10 cellular contexts compared by ENCODE assay signal in the genomic region with DNA sequence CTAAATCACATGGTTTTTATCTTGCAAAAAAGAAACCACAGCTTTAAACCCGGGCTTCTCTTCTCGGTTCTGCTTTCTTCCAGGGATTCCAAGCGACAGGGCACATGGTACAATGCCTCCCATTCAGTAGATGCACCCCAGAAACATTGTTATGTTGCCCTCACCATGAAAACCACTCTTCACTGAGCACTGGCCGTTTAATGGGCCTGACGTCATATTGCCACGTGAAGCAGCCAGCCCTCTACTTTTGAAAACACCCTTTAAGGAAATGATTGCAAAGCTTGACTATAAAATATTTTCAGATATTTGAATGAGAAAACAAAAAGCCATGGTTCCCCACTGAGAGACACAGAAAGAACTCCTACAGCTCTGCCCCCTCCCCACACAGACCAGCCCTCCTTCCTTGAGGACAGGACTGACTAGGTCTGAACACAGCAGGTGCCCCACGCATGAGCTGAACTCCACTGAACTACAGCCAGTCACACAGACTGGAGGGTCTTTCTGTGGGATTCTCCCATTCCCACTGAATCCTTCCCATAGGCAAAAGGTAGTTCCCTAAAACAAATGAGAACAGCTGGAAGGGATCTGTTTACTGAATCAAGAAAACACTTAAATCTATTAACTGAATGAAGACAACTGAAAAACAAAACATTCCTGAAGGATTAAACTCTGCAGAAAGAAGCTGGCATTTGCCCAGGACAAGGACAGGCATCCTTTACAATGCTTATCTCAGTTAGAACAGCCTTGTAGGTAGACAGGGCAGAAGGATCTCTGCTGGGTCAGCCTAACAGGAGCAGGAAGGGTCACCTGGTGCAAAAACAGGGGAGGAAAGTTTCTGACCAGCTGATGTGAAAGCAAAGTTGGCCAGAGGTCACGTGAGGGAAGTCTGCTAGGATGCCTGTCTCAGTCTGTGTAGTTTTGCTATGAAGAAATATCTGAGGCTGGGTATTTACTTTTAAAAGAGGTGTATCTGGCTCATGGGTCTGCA.
DNase-seq lines count a peak whose midpoint lies in the region; ATAC-seq lines count a peak whose summit lies in the region.
"Had no signal": no experiment of that assay in that cellular context is flagged by ENCODE, and none has a peak within 500 bp of the region (broad histone marks: within the 10 kb centered on the region; RNA-seq: fewer than 3 reads in every experiment).

No MANE protein-coding gene starts in this region.

- peaks cover 32% of the 10 kb centered on the region for H3K4me1 Mint-ChIP-seq in activated CD4-positive, alpha-beta T cell treated with anti-CD3 and anti-CD28 coated beads, Interleukin-2, amount 10 ng/mL, durations not matched to agents 24 days and 14 days
- H3K4me1 Mint-ChIP-seq in T-cell, result peaks cover 0 to 22% (median 22%) of the 10 kb centered on the region in 3 donors
- H3K4me1 Mint-ChIP-seq in stimulated activated effector memory CD8-positive, alpha-beta T cell treated with anti-CD3 and anti-CD28 coated beads, Interleukin-12 subunit alpha, Interleukin-12 subunit beta, amount 100 ng/mL, for 72 hours, result peaks cover 40% of the 10 kb centered on the region

- H3K9me3 Mint-ChIP-seq in activated CD4-positive, alpha-beta T cell treated with anti-CD3 and anti-CD28 coated beads, Interleukin-2, amount 10 ng/mL, durations not matched to agents 24 days and 14 days, result peaks cover 4% of the 10 kb centered on the region
- H3K9me3 Mint-ChIP-seq in T-cell, result no peaks in the 10 kb centered on the region
- no peaks in the 10 kb centered on the region for H3K9me3 Mint-ChIP-seq in stimulated activated effector memory CD8-positive, alpha-beta T cell treated with anti-CD3 and anti-CD28 coated beads, Interleukin-12 subunit alpha, Interleukin-12 subunit beta, amount 100 ng/mL, for 72 hours

- CTCF ChIA-PET in T-cell (lab: Charles Lee), result interaction anchor here (0.6 kb wide), 2 partner anchors 168 to 354 kb away, joined by 3 read pairs; no protein-coding TSS in a partner anchor

- peak overlapping the region; percentile 75 for H3K27ac Mint-ChIP-seq in activated CD4-positive, alpha-beta T cell treated with anti-CD3 and anti-CD28 coated beads, Interleukin-2, amount 10 ng/mL, durations not matched to agents 24 days and 14 days
- peak overlapping the region; percentile 12 to 52 for H3K27ac Mint-ChIP-seq in T-cell
- H3K27ac Mint-ChIP-seq in stimulated activated effector memory CD8-positive, alpha-beta T cell treated with anti-CD3 and anti-CD28 coated beads, Interleukin-12 subunit alpha, Interleukin-12 subunit beta, amount 100 ng/mL, for 72 hours, result no peak overlapping the region

- H3K4me3 Mint-ChIP-seq in activated CD4-positive, alpha-beta T cell treated with anti-CD3 and anti-CD28 coated beads, Interleukin-2, amount 10 ng/mL, durations not matched to agents 24 days and 14 days, result peak overlapping the region; percentile 14
- H3K4me3 Mint-ChIP-seq in T-cell, result peak overlapping the region; percentile 29 to 48 (median 45)
- H3K4me3 Mint-ChIP-seq in stimulated activated effector memory CD8-positive, alpha-beta T cell treated with anti-CD3 and anti-CD28 coated beads, Interleukin-12 subunit alpha, Interleukin-12 subunit beta, amount 100 ng/mL, for 72 hours, result peak overlapping the region; percentile 42

- POLR2A ChIA-PET in T-cell (lab: Charles Lee), result interaction anchor here in 1 of 2 donors (0.6 kb wide), 1 partner anchor 467 kb away, joined by 4 read pairs; no protein-coding TSS in a partner anchor

- no peaks in the 10 kb centered on the region for H3K27me3 Mint-ChIP-seq in activated CD4-positive, alpha-beta T cell treated with anti-CD3 and anti-CD28 coated beads, Interleukin-2, amount 10 ng/mL, durations not matched to agents 24 days and 14 days
- H3K27me3 Mint-ChIP-seq in T-cell, result no peaks in the 10 kb centered on the region

- H3K36me3 Mint-ChIP-seq in activated CD4-positive, alpha-beta T cell treated with anti-CD3 and anti-CD28 coated beads, Interleukin-2, amount 10 ng/mL, durations not matched to agents 24 days and 14 days (ENCODE audit: low read depth), result peaks cover 7% of the 10 kb centered on the region
- no peaks in the 10 kb centered on the region for H3K36me3 Mint-ChIP-seq in T-cell
- H3K36me3 Mint-ChIP-seq in stimulated activated effector memory CD8-positive, alpha-beta T cell treated with anti-CD3 and anti-CD28 coated beads, Interleukin-12 subunit alpha, Interleukin-12 subunit beta, amount 100 ng/mL, for 72 hours, result peaks cover 17% of the 10 kb centered on the region

- DNase-seq in activated CD4-positive, alpha-beta T cell treated with anti-CD3 and anti-CD28 coated beads, Interleukin-2, amount 10 ng/mL, durations not matched to agents 24 days and 14 days, result peak; percentile 58
- no peak for DNase-seq in activated CD4-positive, alpha-beta T cell treated with anti-CD3 and anti-CD28 coated beads for 4 hours
- DNase-seq in T-cell (peak in 10 of 34 experiments; percentile 2 to 8 (median 6)), hepatic stellate cell (ENCODE audit: low spot score) (peak; percentile 9), NCI-H2029 (lab: John Stamatoyannopoulos, UW) (no peak), Right ventricle myocardium inferior (ENCODE audit: missing footprints) (no peak), GM19240 (ENCODE audit: insufficient read length, low spot score) (no peak)
- DNase-seq in stimulated activated effector memory CD8-positive, alpha-beta T cell treated with anti-CD3 and anti-CD28 coated beads, Interleukin-12 subunit alpha, Interleukin-12 subunit beta, amount 100 ng/mL, for 72 hours (ENCODE audit: low spot score in 2 of 2), result no peak
- DNase-seq: glutamatergic neuron, T1000 had no signal

- intact Hi-C loops in activated CD4-positive, alpha-beta T cell treated with anti-CD3 and anti-CD28 coated beads, Interleukin-2, amount 10 ng/mL, durations not matched to agents 24 days and 14 days (cut with micrococcal nuclease), result no loop called here
- intact Hi-C loops in Right ventricle myocardium inferior (cut with DNase I), result no loop called here

- ATAC-seq in T-cell (replicated peaks in 1 of 4) (peak in 1 of 4 experiments; percentile 36), Right ventricle myocardium inferior (no peak)
- ATAC-seq in stimulated activated effector memory CD8-positive, alpha-beta T cell treated with anti-CD3 and anti-CD28 coated beads, Interleukin-12 subunit alpha, Interleukin-12 subunit beta, amount 100 ng/mL, for 72 hours, result no peak

Comparison
In these comparisons a context has a peak if more than half of its experiments do, and no peak if none do; other contexts are left out.
1. DNase-seq: peak in activated CD4-positive, alpha-beta T cell treated with anti-CD3 and anti-CD28 coated beads, Interleukin-2, amount 10 ng/mL, durations not matched to agents 24 days and 14 days (single experiment) and hepatic stellate cell (single experiment); none in activated CD4-positive, alpha-beta T cell treated with anti-CD3 and anti-CD28 coated beads for 4 hours (0 of 2), stimulated activated effector memory CD8-positive, alpha-beta T cell treated with anti-CD3 and anti-CD28 coated beads, Interleukin-12 subunit alpha, Interleukin-12 subunit beta, amount 100 ng/mL, for 72 hours (0 of 2), NCI-H2029 (single experiment), Right ventricle myocardium inferior (single experiment) and GM19240 (single experiment).
2. Peak in every context shown above with its lines, with median percentiles within 50 percentile points of each other: H3K4me3 Mint-ChIP-seq.